ENCODE assay signal across 12 cellular contexts in the genomic region with DNA sequence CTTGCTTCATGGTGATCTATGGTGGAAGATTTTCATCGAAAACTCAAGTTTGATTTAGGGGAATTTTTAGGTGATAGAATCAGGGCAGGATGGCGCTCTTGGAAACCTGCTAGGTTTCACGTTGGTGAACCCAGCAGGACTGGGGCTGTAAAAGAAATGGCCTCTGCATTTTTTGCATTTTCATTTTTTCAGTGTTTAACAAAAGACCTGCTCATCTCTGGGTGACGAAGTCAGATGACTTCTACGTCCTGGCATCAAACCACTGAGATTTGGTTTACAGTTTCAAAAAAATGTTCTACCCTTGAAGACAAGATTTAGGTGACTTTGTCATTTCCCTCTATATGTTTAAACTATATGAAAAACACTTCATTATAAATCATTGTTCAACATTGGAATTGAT. TPM values are rescaled to one million over a fixed set of nuclear protein-coding genes. Genes with fewer than 3 reads are reported as not detected.
DNase-seq lines count a peak whose midpoint lies in the region; ATAC-seq and TF ChIP-seq lines count a peak whose summit lies in the region.
"Had no signal": no experiment of that assay in that cellular context is flagged by ENCODE, and none has a peak within 500 bp of the region (broad histone marks: within the 10 kb centered on the region; RNA-seq: fewer than 3 reads in every experiment).

No MANE protein-coding gene starts in this region.

- H3K4me1 Mint-ChIP-seq in activated naive CD4-positive, alpha-beta T cell treated with anti-CD3 and anti-CD28 coated beads, Interleukin-2, amount 50 U/mL, for 24 hours: peaks cover 66% of the 10 kb centered on the region
- peaks cover 72% of the 10 kb centered on the region for H3K4me1 Mint-ChIP-seq in activated T-helper 1 cell treated with anti-CD3 and anti-CD28 coated beads, Interleukin-12 subunit alpha, Interleukin-12 subunit beta, Interleukin-2, Interleukin-4 antibody, amounts not matched to agents 30 ng/mL and 10 ng/mL and 1 ng/mL, durations not matched to agents 14 hours and 24 hours and 36 hours (ENCODE audit: low read depth)
- peaks cover 38% of the 10 kb centered on the region for H3K4me1 Mint-ChIP-seq in memory B cell

- H3K27ac Mint-ChIP-seq in activated naive CD4-positive, alpha-beta T cell treated with anti-CD3 and anti-CD28 coated beads, Interleukin-2, amount 50 U/mL, for 24 hours: peak overlapping the region; percentile 98
- peak overlapping the region; percentile 100 for H3K27ac Mint-ChIP-seq in activated T-helper 1 cell treated with anti-CD3 and anti-CD28 coated beads, Interleukin-12 subunit alpha, Interleukin-12 subunit beta, Interleukin-2, Interleukin-4 antibody, amounts not matched to agents 30 ng/mL and 10 ng/mL and 1 ng/mL, durations not matched to agents 14 hours and 24 hours and 36 hours
- H3K27ac Mint-ChIP-seq in memory B cell: no peak overlapping the region

- peak overlapping the region; percentile 86 for H3K4me3 Mint-ChIP-seq in activated naive CD4-positive, alpha-beta T cell treated with anti-CD3 and anti-CD28 coated beads, Interleukin-2, amount 50 U/mL, for 24 hours
- peak overlapping the region; percentile 97 for H3K4me3 Mint-ChIP-seq in activated T-helper 1 cell treated with anti-CD3 and anti-CD28 coated beads, Interleukin-12 subunit alpha, Interleukin-12 subunit beta, Interleukin-2, Interleukin-4 antibody, amounts not matched to agents 30 ng/mL and 10 ng/mL and 1 ng/mL, durations not matched to agents 14 hours and 24 hours and 36 hours
- peak overlapping the region; percentile 56 for H3K4me3 Mint-ChIP-seq in memory B cell

- H3K4me3 ChIP-seq in transverse colon: no peak overlapping the region

- H3K9me3 ChIP-seq in transverse colon: no peaks in the 10 kb centered on the region

- 79 to 82% methylated on average over 3 to 5 of the region's 5 CpGs for WGBS in transverse colon (ENCODE audit: low coverage in 1 of 2), 2 donors

- no peak for TF ChIP-seq EP300 in transverse colon (IDR thresholded peaks at IDR 0.05; ENCODE audit: low read depth)

- in situ Hi-C loops in transverse colon (cut with MboI; ENCODE audit: low pct_ligation_motif_present in 1 of 4, low pct_unique_long_range_greater_than_20kb in 1 of 4, low sequenced_read_pairs in 3 of 4): no loop called here

- no peak for ATAC-seq in memory B cell (ENCODE audit: low read depth)
- no peak for ATAC-seq in GM21367 (IDR thresholded peaks at IDR 0.05; ENCODE audit: unreplicated experiment)
- ATAC-seq: left ventricle myocardium superior, sciatic nerve had no signal

- no peaks in the 10 kb centered on the region for H3K27me3 Mint-ChIP-seq in activated naive CD4-positive, alpha-beta T cell treated with anti-CD3 and anti-CD28 coated beads, Interleukin-2, amount 50 U/mL, for 24 hours
- H3K27me3 Mint-ChIP-seq in activated T-helper 1 cell treated with anti-CD3 and anti-CD28 coated beads, Interleukin-12 subunit alpha, Interleukin-12 subunit beta, Interleukin-2, Interleukin-4 antibody, amounts not matched to agents 30 ng/mL and 10 ng/mL and 1 ng/mL, durations not matched to agents 14 hours and 24 hours and 36 hours (ENCODE audit: insufficient read depth): no peaks in the 10 kb centered on the region
- H3K27me3 Mint-ChIP-seq in memory B cell: no peaks in the 10 kb centered on the region

- H3K27ac ChIP-seq in transverse colon: peak overlapping the region; percentile 72 to 93 (median 90)

- H3K4me1 ChIP-seq in transverse colon: peaks cover 19 to 62% (median 54%) of the 10 kb centered on the region in 4 donors

- intact Hi-C loops in activated T-helper 1 cell treated with anti-CD3 and anti-CD28 coated beads, Interleukin-12 subunit alpha, Interleukin-12 subunit beta, Interleukin-2, Interleukin-4 antibody, amounts not matched to agents 30 ng/mL and 10 ng/mL and 1 ng/mL, durations not matched to agents 14 hours and 24 hours and 36 hours (cut with micrococcal nuclease): no loop called here
- intact Hi-C loops in transverse colon (cut with DNase I; ENCODE audit: low total_unique reads): no loop called here

- H3K36me3 Mint-ChIP-seq in activated naive CD4-positive, alpha-beta T cell treated with anti-CD3 and anti-CD28 coated beads, Interleukin-2, amount 50 U/mL, for 24 hours: peaks cover 13% of the 10 kb centered on the region
- H3K36me3 Mint-ChIP-seq in activated T-helper 1 cell treated with anti-CD3 and anti-CD28 coated beads, Interleukin-12 subunit alpha, Interleukin-12 subunit beta, Interleukin-2, Interleukin-4 antibody, amounts not matched to agents 30 ng/mL and 10 ng/mL and 1 ng/mL, durations not matched to agents 14 hours and 24 hours and 36 hours (ENCODE audit: low read depth): peaks cover 35% of the 10 kb centered on the region
- peaks cover 2% of the 10 kb centered on the region for H3K36me3 Mint-ChIP-seq in memory B cell

- DNase-seq in activated naive CD4-positive, alpha-beta T cell (lab: John Stamatoyannopoulos, UW): no peak
- no peak for DNase-seq in activated T-helper 1 cell treated with anti-CD3 and anti-CD28 coated beads, Interleukin-12 subunit alpha, Interleukin-12 subunit beta, Interleukin-2, Interleukin-4 antibody, amounts not matched to agents 30 ng/mL and 10 ng/mL and 1 ng/mL, durations not matched to agents 14 hours and 24 hours and 36 hours (ENCODE audit: low spot score)
- DNase-seq in memory B cell (ENCODE audit: low spot score in 2 of 2) (no peak), transverse colon (no peak), DMS114 treated with DMSO at 0.1 percent for 48 hours (lab: John Stamatoyannopoulos, UW; ENCODE audit: unreplicated experiment) (no peak), midbrain (lab: John Stamatoyannopoulos, UW) (no peak)
- DNase-seq: AML-193, left ventricle myocardium superior, NCI-H1436 had no signal

- no peaks in the 10 kb centered on the region for H3K36me3 ChIP-seq in transverse colon

- no peak for TF ChIP-seq POLR2A in transverse colon (IDR thresholded peaks at IDR 0.05)

- H3K9me3 Mint-ChIP-seq in activated naive CD4-positive, alpha-beta T cell treated with anti-CD3 and anti-CD28 coated beads, Interleukin-2, amount 50 U/mL, for 24 hours: no peaks in the 10 kb centered on the region
- H3K9me3 Mint-ChIP-seq in activated T-helper 1 cell treated with anti-CD3 and anti-CD28 coated beads, Interleukin-12 subunit alpha, Interleukin-12 subunit beta, Interleukin-2, Interleukin-4 antibody, amounts not matched to agents 30 ng/mL and 10 ng/mL and 1 ng/mL, durations not matched to agents 14 hours and 24 hours and 36 hours: no peaks in the 10 kb centered on the region
- no peaks in the 10 kb centered on the region for H3K9me3 Mint-ChIP-seq in memory B cell

- no peak for TF ChIP-seq CTCF in transverse colon (IDR thresholded peaks at IDR 0.05)

- no peaks in the 10 kb centered on the region for H3K27me3 ChIP-seq in transverse colon

RNA-seq across cellular contexts. Expression of a gene that starts 1.9 kb away (rescaled TPM):
- total RNA-seq in activated T-helper 1 cell treated with anti-CD3 and anti-CD28 coated beads, Interleukin-12 subunit alpha, Interleukin-12 subunit beta, Interleukin-2, Interleukin-4 antibody, amounts not matched to agents 30 ng/mL and 10 ng/mL and 1 ng/mL, durations not matched to agents 14 hours and 24 hours and 36 hours: 71.9 and 73.5 TPM in 2 replicates
- 10 to 100 TPM; 32.1 to 77.6 (median 60.1) TPM for total RNA-seq in transverse colon

RNA-seq across cellular contexts. Expression of a gene that starts 20.5 kb away (rescaled TPM):
- 75.4 and 76.3 TPM in 2 replicates for total RNA-seq in activated T-helper 1 cell treated with anti-CD3 and anti-CD28 coated beads, Interleukin-12 subunit alpha, Interleukin-12 subunit beta, Interleukin-2, Interleukin-4 antibody, amounts not matched to agents 30 ng/mL and 10 ng/mL and 1 ng/mL, durations not matched to agents 14 hours and 24 hours and 36 hours
- total RNA-seq in transverse colon: 100 to 1,000 TPM in 1 of 4 donors, 10 to 100 TPM in 3; 22.3 to 230 (median 37.6) TPM
